ENCODE assay signal across 12 cellular contexts in the genomic region with DNA sequence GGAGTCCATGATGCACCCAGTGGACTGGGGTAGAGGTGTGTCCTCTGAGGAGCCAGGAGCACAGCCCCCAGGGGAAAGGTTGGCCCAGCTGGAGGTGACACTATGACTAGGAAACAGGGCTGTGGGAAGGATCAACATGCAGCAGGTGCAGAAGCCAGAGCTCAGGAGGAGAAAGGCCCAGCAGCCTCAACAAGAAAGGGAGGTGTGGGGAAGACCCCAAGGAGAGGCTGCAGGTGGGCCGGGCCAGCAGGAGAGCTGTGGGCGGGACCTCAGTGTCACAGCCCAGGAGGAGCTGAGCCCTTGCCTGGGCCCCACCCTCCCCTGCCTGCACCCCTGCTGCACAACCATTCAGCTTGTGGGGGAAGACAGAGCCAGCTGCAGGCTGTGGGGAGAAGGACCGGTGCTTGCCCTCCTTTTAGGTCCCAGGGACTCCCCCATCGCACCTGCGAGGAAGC. TPM values are rescaled to one million over a fixed set of nuclear protein-coding genes. Genes with fewer than 3 reads are reported as not detected.
DNase-seq lines count a peak whose midpoint lies in the region; ATAC-seq lines count a peak whose summit lies in the region.
"Had no signal": no experiment of that assay in that cellular context is flagged by ENCODE, and none has a peak within 500 bp of the region (broad histone marks: within the 10 kb centered on the region; RNA-seq: fewer than 3 reads in every experiment).

No MANE protein-coding gene starts in this region.

- H3K4me1 ChIP-seq in thymus (ENCODE audit: control insufficient read depth, insufficient read depth, low read length) = peaks cover 84% of the 10 kb centered on the region
- H3K4me1 ChIP-seq: breast epithelium had no signal

- H3K27ac ChIP-seq in thymus (ENCODE audit: low read depth) = peak overlapping the region; percentile 84
- H3K27ac ChIP-seq: breast epithelium had no signal

- no peaks in the 10 kb centered on the region for H3K27me3 ChIP-seq in thymus (ENCODE audit: control insufficient read depth, insufficient read depth)

- no peak overlapping the region for H3K27ac Mint-ChIP-seq in activated T-cell treated with anti-CD3 and anti-CD28 coated beads, Interleukin-2, amount 50 U/mL, for 24 hours
- H3K27ac Mint-ChIP-seq in central memory CD8-positive, alpha-beta T cell (ENCODE audit: low read depth) = no peak overlapping the region
- H3K27ac Mint-ChIP-seq: mesothelial cell of epicardium had no signal

- H3K9me3 Mint-ChIP-seq in activated T-cell treated with anti-CD3 and anti-CD28 coated beads, Interleukin-2, amount 50 U/mL, for 24 hours = no peaks in the 10 kb centered on the region
- H3K9me3 Mint-ChIP-seq in central memory CD8-positive, alpha-beta T cell = no peaks in the 10 kb centered on the region

- no peak overlapping the region for H3K4me3 Mint-ChIP-seq in activated T-cell treated with anti-CD3 and anti-CD28 coated beads, Interleukin-2, amount 50 U/mL, for 24 hours
- no peak overlapping the region for H3K4me3 Mint-ChIP-seq in central memory CD8-positive, alpha-beta T cell
- H3K4me3 Mint-ChIP-seq: mesothelial cell of epicardium had no signal

- H3K36me3 Mint-ChIP-seq in activated T-cell treated with anti-CD3 and anti-CD28 coated beads, Interleukin-2, amount 50 U/mL, for 24 hours (ENCODE audit: low read depth) = no peaks in the 10 kb centered on the region
- peaks cover 1% of the 10 kb centered on the region for H3K36me3 Mint-ChIP-seq in central memory CD8-positive, alpha-beta T cell (ENCODE audit: insufficient read depth)
- H3K36me3 Mint-ChIP-seq: mesothelial cell of epicardium had no signal

- peaks cover 4% of the 10 kb centered on the region for H3K27me3 Mint-ChIP-seq in activated T-cell treated with anti-CD3 and anti-CD28 coated beads, Interleukin-2, amount 50 U/mL, for 24 hours
- peaks cover 18% of the 10 kb centered on the region for H3K27me3 Mint-ChIP-seq in central memory CD8-positive, alpha-beta T cell

- peak; percentile 47 for ATAC-seq in HG03045 (IDR thresholded peaks at IDR 0.05; ENCODE audit: unreplicated experiment)
- ATAC-seq in central memory CD8-positive, alpha-beta T cell (replicated peaks; ENCODE audit: extremely low read depth, poor library complexity, severe bottlenecking) = no peak
- ATAC-seq: K562 had no signal

- H3K4me1 Mint-ChIP-seq in activated T-cell treated with anti-CD3 and anti-CD28 coated beads, Interleukin-2, amount 50 U/mL, for 24 hours (ENCODE audit: low read depth) = peaks cover 26% of the 10 kb centered on the region
- H3K4me1 Mint-ChIP-seq in central memory CD8-positive, alpha-beta T cell = peaks cover 16% of the 10 kb centered on the region

- H3K36me3 ChIP-seq in thymus (ENCODE audit: control insufficient read depth, insufficient read depth) = peaks cover 4% of the 10 kb centered on the region
- H3K36me3 ChIP-seq: breast epithelium had no signal

- 6% methylated on average over 5 of the region's 5 CpGs for WGBS in thymus

- peak overlapping the region; percentile 41 for H3K4me3 ChIP-seq in thymus (ENCODE audit: low read length)
- H3K4me3 ChIP-seq: breast epithelium, K562 had no signal

- DNase-seq in activated T-cell treated with anti-CD3 and anti-CD28 coated beads, Interleukin-2, amount 50 U/mL, for 24 hours = peak; percentile 33
- no peak for DNase-seq in activated T-cell treated with anti-CD3 and anti-CD28 coated beads, Interleukin-2, amount 50 U/mL, for 1 hour
- DNase-seq in central memory CD8-positive, alpha-beta T cell (ENCODE audit: low spot score in 2 of 2) = peak; percentile 5 to 7
- no peak for DNase-seq in medulla oblongata (ENCODE audit: extremely low spot score)
- DNase-seq in T-helper 9 cell = no peak
- no peak for DNase-seq in kidney glomerular epithelial cell (lab: John Stamatoyannopoulos, UW)
- DNase-seq: stimulated activated CD4-positive, alpha-beta T cell treated with anti-CD3 and anti-CD28 coated beads, Interleukin-12 subunit alpha, Interleukin-12 subunit beta, amount 100 ng/mL, for 4 hours had no signal

- H3K9me3 ChIP-seq in thymus (ENCODE audit: control insufficient read depth) = no peaks in the 10 kb centered on the region

RNA-seq across cellular contexts. Expression of gene KLF13, which starts 18.4 kb away (rescaled TPM):
- polyA plus RNA-seq in thymus = 107 TPM

Comparison
In these comparisons a context has a peak if more than half of its experiments do, and no peak if none do; other contexts are left out.
1. DNase-seq: peak in activated T-cell treated with anti-CD3 and anti-CD28 coated beads, Interleukin-2, amount 50 U/mL, for 24 hours (single experiment) and central memory CD8-positive, alpha-beta T cell (2 of 2); none in activated T-cell treated with anti-CD3 and anti-CD28 coated beads, Interleukin-2, amount 50 U/mL, for 1 hour (single experiment), medulla oblongata (single experiment), T-helper 9 cell (single experiment) and kidney glomerular epithelial cell (single experiment).